15 cellular contexts compared by ENCODE assay signal in the genomic region with DNA sequence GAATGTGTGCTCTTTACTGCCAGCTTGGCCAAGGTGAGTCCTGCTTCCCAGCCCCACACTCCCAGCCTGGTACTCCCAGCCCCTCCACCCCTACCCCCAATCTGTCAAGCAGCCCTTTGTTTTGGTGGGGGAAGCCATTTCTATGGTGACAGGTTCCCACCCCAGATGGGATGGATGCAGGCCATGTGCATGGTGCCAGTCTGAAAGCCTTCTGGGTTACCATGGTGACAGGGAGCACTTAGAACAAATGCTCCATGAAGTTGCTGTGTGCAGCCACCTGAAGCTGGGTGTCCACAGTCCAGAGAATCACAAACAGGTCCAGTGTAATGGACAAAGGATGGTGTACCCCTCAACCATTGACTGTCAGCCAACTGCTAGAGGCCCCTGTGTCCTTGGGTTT.
"Had no signal": no experiment of that assay in that cellular context is flagged by ENCODE, and none has a peak within 500 bp of the region (broad histone marks: within the 10 kb centered on the region; RNA-seq: fewer than 3 reads in every experiment).

No MANE protein-coding gene starts in this region.

- H3K27ac Mint-ChIP-seq: activated naive CD8-positive, alpha-beta T cell; neural progenitor cell had no signal

- H3K4me3 Mint-ChIP-seq: activated naive CD8-positive, alpha-beta T cell; naive thymus-derived CD4-positive, alpha-beta T cell; neural progenitor cell had no signal

- DNase-seq: activated CD4-positive, alpha-beta T cell treated with anti-CD3 and anti-CD28 coated beads, Interleukin-2, amount 50 U/mL, for 48 hours; colonic mucosa; effector CD4-positive, alpha-beta T cell; gastrocnemius medialis; kidney glomerular epithelial cell; mesenchymal stem cell; naive thymus-derived CD4-positive, alpha-beta T cell; stimulated activated CD4-positive, alpha-beta T cell treated with anti-CD3 and anti-CD28 coated beads, Interleukin-2, amount 100 ng/mL, for 24 hours; stimulated activated naive CD4-positive, alpha-beta T cell treated with Interleukin-2 at 50 U/mL for 16 hours; T-helper 2 cell had no signal

- H3K27me3 Mint-ChIP-seq: activated naive CD8-positive, alpha-beta T cell; naive thymus-derived CD4-positive, alpha-beta T cell; progenitor cell of endocrine pancreas had no signal

- H3K36me3 Mint-ChIP-seq: activated naive CD8-positive, alpha-beta T cell; naive thymus-derived CD4-positive, alpha-beta T cell had no signal

- ATAC-seq: gastrocnemius medialis; naive thymus-derived CD4-positive, alpha-beta T cell had no signal

- H3K27ac ChIP-seq: cardiac muscle cell, colonic mucosa, gastrocnemius medialis, neural progenitor cell, tibial artery had no signal

- H3K9me3 Mint-ChIP-seq: naive thymus-derived CD4-positive, alpha-beta T cell; neural progenitor cell had no signal

- H3K27me3 ChIP-seq: cardiac muscle cell, colonic mucosa, gastrocnemius medialis, neural progenitor cell, tibial artery had no signal
